ENCODE assay signal across 28 cellular contexts in the genomic region with DNA sequence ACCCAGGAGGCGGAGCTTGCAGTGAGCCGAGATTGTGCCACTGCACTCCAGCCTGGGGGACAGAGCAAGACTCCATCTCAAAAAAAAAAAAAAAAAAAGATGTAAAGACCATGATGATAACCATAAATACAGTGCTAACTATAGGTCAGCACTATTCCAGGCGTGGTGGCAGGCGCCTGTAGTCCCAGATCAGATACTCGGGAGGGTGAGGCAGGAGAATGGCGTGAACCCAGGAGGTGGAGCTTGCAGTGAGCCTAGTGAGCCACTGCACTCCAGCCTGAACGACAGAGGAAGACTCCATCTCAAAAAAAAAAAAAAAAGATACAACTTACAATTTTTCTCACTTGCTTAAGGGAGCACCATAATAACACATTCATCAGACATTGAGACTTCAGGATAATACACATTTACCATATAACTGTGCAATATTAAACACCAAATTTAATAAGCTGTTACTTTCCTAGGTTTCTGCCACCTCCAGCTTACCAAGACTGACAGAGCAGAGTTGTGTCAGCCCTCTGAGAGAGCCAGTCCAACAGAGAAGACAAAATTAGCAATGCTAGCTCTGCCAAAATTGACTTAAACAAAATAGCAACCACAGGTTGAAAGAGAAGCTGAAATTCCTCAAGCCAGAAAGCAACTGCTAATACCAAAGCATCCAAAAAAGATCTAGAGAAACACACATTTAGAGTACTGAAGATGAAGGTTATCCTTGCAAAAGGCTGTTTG.
"Had no signal": no experiment of that assay in that cellular context is flagged by ENCODE, and none has a peak within 500 bp of the region (broad histone marks: within the 10 kb centered on the region; RNA-seq: fewer than 3 reads in every experiment).

No MANE protein-coding gene starts in this region.

- H3K9me3 Mint-ChIP-seq: activated CD4-positive, alpha-beta T cell treated with anti-CD3 and anti-CD28 coated beads, Interleukin-2, amount 10 ng/mL, durations not matched to agents 7 days and 5 days; activated CD8-positive, alpha-beta T cell treated with anti-CD3 and anti-CD28 coated beads for 36 hours; effector memory CD8-positive, alpha-beta T cell; naive thymus-derived CD8-positive, alpha-beta T cell; stimulated activated naive B cell treated with anti-CD40 and anti-IgM and Interleukin-4, amounts not matched to agents 10 μg/mL and 1 μg/mL and 100 μg/mL, for 72 hours; T-cell had no signal

- H3K27ac ChIP-seq: ascending aorta, brain microvascular endothelial cell, esophagus squamous epithelium, gastroesophageal sphincter, pancreas, right lobe of liver, testis, upper lobe of left lung, WERI-Rb-1 had no signal

- H3K9me3 ChIP-seq: ascending aorta, esophagus squamous epithelium, gastroesophageal sphincter, pancreas, right lobe of liver, testis, upper lobe of left lung had no signal

- H3K27me3 Mint-ChIP-seq: activated CD4-positive, alpha-beta T cell treated with anti-CD3 and anti-CD28 coated beads, Interleukin-2, amount 10 ng/mL, durations not matched to agents 7 days and 5 days; activated CD8-positive, alpha-beta memory T cell treated with anti-CD3 and anti-CD28 coated beads, Interleukin-2, amount 10 ng/mL, durations not matched to agents 7 days and 5 days; activated CD8-positive, alpha-beta T cell treated with anti-CD3 and anti-CD28 coated beads for 36 hours; effector memory CD8-positive, alpha-beta T cell; naive thymus-derived CD8-positive, alpha-beta T cell; stimulated activated naive B cell treated with anti-CD40 and anti-IgM and Interleukin-4, amounts not matched to agents 10 μg/mL and 1 μg/mL and 100 μg/mL, for 72 hours; T-cell had no signal

- H3K4me1 ChIP-seq: ascending aorta, esophagus squamous epithelium, gastroesophageal sphincter, pancreas, right lobe of liver, testis, upper lobe of left lung had no signal

- H3K4me3 ChIP-seq: ascending aorta, esophagus squamous epithelium, gastroesophageal sphincter, lung, pancreas, right lobe of liver, smooth muscle cell, testis, upper lobe of left lung had no signal

- DNase-seq: activated CD4-positive, alpha-beta T cell treated with anti-CD3 and anti-CD28 coated beads, Interleukin-2, amount 10 ng/mL, durations not matched to agents 7 days and 5 days; activated CD4-positive, CD25-positive, alpha-beta regulatory T cell treated with anti-CD3 and anti-CD28 coated beads, Interleukin-2, amount 50 U/mL, for 72 hours; activated CD8-positive, alpha-beta memory T cell treated with anti-CD3 and anti-CD28 coated beads, Interleukin-2, amount 10 ng/mL, durations not matched to agents 7 days and 5 days; activated CD8-positive, alpha-beta T cell treated with anti-CD3 and anti-CD28 coated beads for 36 hours; activated gamma-delta T cell; activated naive CD4-positive, alpha-beta T cell treated with anti-CD3 and anti-CD28 coated beads, Interleukin-2, amount 50 U/mL, for 16 hours; activated T-cell treated with anti-CD3 and anti-CD28 coated beads for 4 hours; brain microvascular endothelial cell; central memory CD4-positive, alpha-beta T cell; dermis blood vessel endothelial cell; effector memory CD8-positive, alpha-beta T cell; esophagus squamous epithelium; head of caudate nucleus; kidney; naive thymus-derived CD8-positive, alpha-beta T cell; pancreas; right lobe of liver; stimulated activated CD4-positive, alpha-beta T cell treated with anti-CD3 and anti-CD28 coated beads, Interleukin-2, amount 100 ng/mL, for 48 hours; stimulated activated CD8-positive, alpha-beta memory T cell treated with anti-CD3 and anti-CD28 coated beads, Interleukin-4, amount 100 ng/mL, for 48 hours; stimulated activated naive B cell treated with anti-CD40 and anti-IgM and Interleukin-4, amounts not matched to agents 10 μg/mL and 1 μg/mL and 100 μg/mL, for 72 hours; T-cell; testis; upper lobe of left lung had no signal

- ATAC-seq: activated CD8-positive, alpha-beta memory T cell treated with anti-CD3 and anti-CD28 coated beads, Interleukin-2, amount 10 ng/mL, durations not matched to agents 7 days and 5 days; activated CD8-positive, alpha-beta T cell treated with anti-CD3 and anti-CD28 coated beads for 36 hours; effector memory CD8-positive, alpha-beta T cell; gastroesophageal sphincter; naive thymus-derived CD8-positive, alpha-beta T cell; pancreas; right lobe of liver; stimulated activated naive B cell treated with anti-CD40 and anti-IgM and Interleukin-4, amounts not matched to agents 10 μg/mL and 1 μg/mL and 100 μg/mL, for 72 hours; T-cell had no signal

- H3K27ac Mint-ChIP-seq: activated CD4-positive, alpha-beta T cell treated with anti-CD3 and anti-CD28 coated beads, Interleukin-2, amount 10 ng/mL, durations not matched to agents 7 days and 5 days; activated CD8-positive, alpha-beta memory T cell treated with anti-CD3 and anti-CD28 coated beads, Interleukin-2, amount 10 ng/mL, durations not matched to agents 7 days and 5 days; activated CD8-positive, alpha-beta T cell treated with anti-CD3 and anti-CD28 coated beads for 36 hours; stimulated activated naive B cell treated with anti-CD40 and anti-IgM and Interleukin-4, amounts not matched to agents 10 μg/mL and 1 μg/mL and 100 μg/mL, for 72 hours; T-cell had no signal

- H3K27me3 ChIP-seq: ascending aorta, brain microvascular endothelial cell, esophagus squamous epithelium, gastroesophageal sphincter, pancreas, right lobe of liver, testis, upper lobe of left lung had no signal

- H3K4me1 Mint-ChIP-seq: stimulated activated naive B cell treated with anti-CD40 and anti-IgM and Interleukin-4, amounts not matched to agents 10 μg/mL and 1 μg/mL and 100 μg/mL, for 72 hours; T-cell had no signal

- H3K4me3 Mint-ChIP-seq: activated CD4-positive, alpha-beta T cell treated with anti-CD3 and anti-CD28 coated beads, Interleukin-2, amount 10 ng/mL, durations not matched to agents 7 days and 5 days; activated CD8-positive, alpha-beta memory T cell treated with anti-CD3 and anti-CD28 coated beads, Interleukin-2, amount 10 ng/mL, durations not matched to agents 7 days and 5 days; activated CD8-positive, alpha-beta T cell treated with anti-CD3 and anti-CD28 coated beads for 36 hours; effector memory CD8-positive, alpha-beta T cell; naive thymus-derived CD8-positive, alpha-beta T cell; stimulated activated naive B cell treated with anti-CD40 and anti-IgM and Interleukin-4, amounts not matched to agents 10 μg/mL and 1 μg/mL and 100 μg/mL, for 72 hours; T-cell had no signal

- H3K36me3 ChIP-seq: ascending aorta, brain microvascular endothelial cell, gastroesophageal sphincter, pancreas had no signal
